In genomic region chr7:43112941-43113621, GRCh38 we compare ENCODE assay signal across 8 cellular contexts. TPM values are rescaled to one million over a fixed set of nuclear protein-coding genes. Genes with fewer than 3 reads are reported as not detected.
DNase-seq lines count a peak whose midpoint lies in the region; ATAC-seq and TF ChIP-seq lines count a peak whose summit lies in the region.

No MANE protein-coding gene starts in this region.

- peaks cover 11 to 99% (median 93%) of the 10 kb centered on the region in 7 donors for H3K27me3 ChIP-seq in heart right ventricle
- H3K27me3 ChIP-seq in skeletal muscle satellite cell (ENCODE audit: control insufficient read depth, insufficient read depth, low read length): peaks cover 85% of the 10 kb centered on the region
- peaks cover 73% of the 10 kb centered on the region for H3K27me3 ChIP-seq in BE2C

- no peak overlapping the region for H3K9ac ChIP-seq in skeletal muscle satellite cell (ENCODE audit: low read depth, low read length)

- peak overlapping the region; percentile 64 for H3K4me3 ChIP-seq in WI38 (ENCODE audit: low read depth, low read length)
- H3K4me3 ChIP-seq in heart right ventricle: peak overlapping the region; percentile 27 to 54 (median 40)
- peak overlapping the region; percentile 11 for H3K4me3 ChIP-seq in skeletal muscle satellite cell (ENCODE audit: low read length)
- H3K4me3 ChIP-seq in BE2C (ENCODE audit: low read depth, low read length): no peak overlapping the region

- in situ Hi-C loops in GM13977 (cut with MboI; ENCODE audit: low pct_unique_long_range_greater_than_20kb, low sequenced_read_pairs, unreplicated experiment): no loop called here

- DNase-seq in GM13977 (ENCODE audit: low spot score) (peak; percentile 57), heart right ventricle (peak in 1 of 2 donors; percentile 20), kidney glomerular epithelial cell (lab: John Stamatoyannopoulos, UW) (no peak), BE2C (no peak)
- no peak for DNase-seq in effector CD8-positive, alpha-beta T cell (lab: John Stamatoyannopoulos, UW)
- no peak for DNase-seq in central memory CD4-positive, alpha-beta T cell

- H3K4me2 ChIP-seq in skeletal muscle satellite cell (ENCODE audit: low read length): peak overlapping the region; percentile 21

- TF ChIP-seq CTCF in GM13977 (IDR thresholded peaks at IDR 0.05; ENCODE audit: extremely low read depth, insufficient read depth, missing control alignments) (no peak), WI38 (IDR thresholded peaks at IDR 0.05; ENCODE audit: low read depth, low read length) (no peak), heart right ventricle (IDR thresholded peaks at IDR 0.05) (no peak), BE2C (IDR thresholded peaks at IDR 0.05; ENCODE audit: low read depth, low read length) (no peak)

- H3K4me1 ChIP-seq in heart right ventricle: peaks cover 0 to 22% (median 16%) of the 10 kb centered on the region in 9 donors
- H3K4me1 ChIP-seq in skeletal muscle satellite cell (ENCODE audit: control insufficient read depth, insufficient read depth, low read length): peaks cover 6% of the 10 kb centered on the region
- H3K4me1 ChIP-seq in BE2C: no peaks in the 10 kb centered on the region

- intact Hi-C loops in heart right ventricle (cut with DNase I): loop anchor here in 1 of 10 donors (10.0 kb wide), 1 partner anchor 168 kb away; no protein-coding TSS in a partner anchor

- ATAC-seq in heart right ventricle: peak; percentile 44 to 69 (median 60)

- no peaks in the 10 kb centered on the region for H3K36me3 ChIP-seq in heart right ventricle
- no peaks in the 10 kb centered on the region for H3K36me3 ChIP-seq in skeletal muscle satellite cell (ENCODE audit: insufficient read depth, low read length)
- H3K36me3 ChIP-seq in BE2C: no peaks in the 10 kb centered on the region

- H3K9me3 ChIP-seq in heart right ventricle: no peaks in the 10 kb centered on the region
- H3K9me3 ChIP-seq in skeletal muscle satellite cell (replicated peaks; ENCODE audit: low read length): no peaks in the 10 kb centered on the region
- no peaks in the 10 kb centered on the region for H3K9me3 ChIP-seq in BE2C

- H3K27ac ChIP-seq in heart right ventricle: no peak overlapping the region

- 1% methylated on average over 53 to 64 of the region's 64 CpGs for WGBS in heart right ventricle, 2 donors

RNA-seq across cellular contexts. Expression of gene HECW1, which starts 0.6 kb away (rescaled TPM):
- under 1 TPM in 1 of 10 donors, not detected in 9; 0.23 TPM for total RNA-seq in heart right ventricle
- under 1 TPM in 1 of 2 donors, not detected in 1; 0.07 TPM for polyA plus RNA-seq in heart right ventricle
- total RNA-seq in skeletal muscle satellite cell (2012; rRNA removed): 2.5 and 4.6 TPM in 2 replicates
- 0.06 TPM for polyA plus RNA-seq in BE2C (2012; ENCODE audit: insufficient read depth, insufficient read length, low read depth)
